In genomic region chr2:55628931-55629330, GRCh38 we compare ENCODE assay signal across 28 cellular contexts.
"Had no signal": no experiment of that assay in that cellular context is flagged by ENCODE, and none has a peak within 500 bp of the region (broad histone marks: within the 10 kb centered on the region; RNA-seq: fewer than 3 reads in every experiment).

No MANE protein-coding gene starts in this region.

- H3K4me3 Mint-ChIP-seq: activated B cell treated with CpG ODN at 0.5 μM for 24 hours; activated CD8-positive, alpha-beta T cell treated with anti-CD3 and anti-CD28 coated beads for 36 hours; activated naive CD8-positive, alpha-beta T cell; activated T-cell treated with anti-CD3 and anti-CD28 coated beads, Interleukin-2, amount 50 U/mL, for 72 hours; brain; effector memory CD8-positive, alpha-beta T cell; T-helper 17 cell; T-helper 2 cell treated with Interferon-gamma antibody and Interleukin-4, amounts not matched to agents 5 μg/mL and 100 μg/mL, for 36 hours had no signal

- H3K27me3 ChIP-seq: ascending aorta, esophagus squamous epithelium had no signal

- FAIRE-seq: colon had no signal

- H3K4me1 ChIP-seq: ascending aorta had no signal

- ATAC-seq: activated CD8-positive, alpha-beta T cell treated with anti-CD3 and anti-CD28 coated beads for 36 hours; activated T-cell treated with anti-CD3 and anti-CD28 coated beads, Interleukin-2, amount 50 U/mL, for 72 hours; effector memory CD8-positive, alpha-beta T cell; T-helper 17 cell had no signal

- H3K9me3 Mint-ChIP-seq: activated B cell treated with CpG ODN at 0.5 μM for 24 hours; activated CD8-positive, alpha-beta T cell treated with anti-CD3 and anti-CD28 coated beads for 36 hours; activated T-cell treated with anti-CD3 and anti-CD28 coated beads, Interleukin-2, amount 50 U/mL, for 72 hours; brain; effector memory CD8-positive, alpha-beta T cell; T-helper 2 cell treated with Interferon-gamma antibody and Interleukin-4, amounts not matched to agents 5 μg/mL and 100 μg/mL, for 36 hours had no signal

- H3K27ac ChIP-seq: ascending aorta, epithelial cell of prostate, esophagus squamous epithelium, WERI-Rb-1 had no signal

- H3K4me3 ChIP-seq: ascending aorta, esophagus squamous epithelium had no signal

- H3K27me3 Mint-ChIP-seq: activated B cell treated with CpG ODN at 0.5 μM for 24 hours; activated CD8-positive, alpha-beta T cell treated with anti-CD3 and anti-CD28 coated beads for 36 hours; activated naive CD8-positive, alpha-beta T cell; brain; effector memory CD8-positive, alpha-beta T cell; T-helper 17 cell had no signal

- DNase-seq: activated B cell treated with CpG ODN at 0.5 μM for 24 hours; activated CD4-positive, alpha-beta T cell treated with anti-CD3 and anti-CD28 coated beads for 48 hours; activated CD4-positive, alpha-beta T cell treated with anti-CD3 and anti-CD28 coated beads, Interleukin-2, amount 50 U/mL, for 1 hour; activated CD4-positive, alpha-beta T cell treated with anti-CD3 and anti-CD28 coated beads, Interleukin-2, amount 50 U/mL, for 48 hours; activated CD8-positive, alpha-beta memory T cell treated with anti-CD3 and anti-CD28 coated beads for 24 hours; activated CD8-positive, alpha-beta T cell treated with anti-CD3 and anti-CD28 coated beads for 36 hours; activated effector memory CD4-positive, alpha-beta T cell treated with Interleukin-2 at 50 U/mL for 16 hours; activated gamma-delta T cell treated with Interleukin-2 at 50 U/mL for 16 hours; activated naive CD4-positive, alpha-beta T cell treated with anti-CD3 and anti-CD28 coated beads, Interleukin-2, amount 50 U/mL, for 16 hours; activated naive CD4-positive, alpha-beta T cell treated with Interleukin-2 at 50 U/mL for 16 hours; activated T-cell treated with anti-CD3 and anti-CD28 coated beads, Interleukin-2, amount 50 U/mL, for 72 hours; caudate nucleus; cortex of kidney; dermis blood vessel endothelial cell; effector CD4-positive, alpha-beta T cell; effector memory CD8-positive, alpha-beta T cell; esophagus squamous epithelium; head of caudate nucleus; T-helper 1 cell; T-helper 17 cell; T1000; WERI-Rb-1 had no signal

- H3K9me3 ChIP-seq: ascending aorta, esophagus squamous epithelium had no signal

- H3K27ac Mint-ChIP-seq: activated B cell treated with CpG ODN at 0.5 μM for 24 hours; activated naive CD8-positive, alpha-beta T cell; effector memory CD8-positive, alpha-beta T cell had no signal
